In genomic region chr10:62803993-62804383, GRCh38 we compare ENCODE assay signal across 8 cellular contexts. TPM values are rescaled to one million over a fixed set of nuclear protein-coding genes. Genes with fewer than 3 reads are reported as not detected.
A peak's percentile ranks its signal among the peaks of the same experiment; 100 is the strongest.
DNase-seq lines count a peak whose midpoint lies in the region; ATAC-seq and TF ChIP-seq lines count a peak whose summit lies in the region.

No MANE protein-coding gene starts in this region.

- H3K9me3 ChIP-seq in WERI-Rb-1 (ENCODE audit: severe bottlenecking) (no peaks in the 10 kb centered on the region), heart right ventricle (no peaks in the 10 kb centered on the region), smooth muscle cell (replicated peaks; ENCODE audit: low read depth) (no peaks in the 10 kb centered on the region)

- intact Hi-C loops in heart right ventricle (cut with DNase I): loop anchor here in 3 of 10 donors (5.0 to 10.0 kb wide), 3 partner anchors 42 to 167 kb away; no protein-coding TSS in a partner anchor

- H3K9ac ChIP-seq in smooth muscle cell (ENCODE audit: low read depth): peak overlapping the region; percentile 94

- H3K9me3 Mint-ChIP-seq in activated CD4-positive, alpha-beta T cell treated with anti-CD3 and anti-CD28 coated beads, Interleukin-2, amount 10 ng/mL, durations not matched to agents 7 days and 5 days: no peaks in the 10 kb centered on the region

- peaks cover 33% of the 10 kb centered on the region for H3K36me3 Mint-ChIP-seq in activated CD4-positive, alpha-beta T cell treated with anti-CD3 and anti-CD28 coated beads, Interleukin-2, amount 10 ng/mL, durations not matched to agents 7 days and 5 days (ENCODE audit: low read depth)

- POLR2A ChIA-PET in activated CD4-positive, alpha-beta T cell treated with anti-CD3 and anti-CD28 coated beads, Interleukin-2, amount 10 ng/mL, durations not matched to agents 7 days and 5 days (lab: Charles Lee): interaction anchor here (0.5 to 1.5 kb wide), 4 partner anchors 11 to 71 kb away, joined by 3 to 4 read pairs (median 3); partner anchors contain the start of gene EGR2

- H3K27ac ChIP-seq in WERI-Rb-1 (peak overlapping the region; percentile 93), heart right ventricle (peak overlapping the region; percentile 85 to 99 (median 96)), smooth muscle cell (ENCODE audit: low read depth) (peak overlapping the region; percentile 99)

- H3K27ac Mint-ChIP-seq in activated CD4-positive, alpha-beta T cell treated with anti-CD3 and anti-CD28 coated beads, Interleukin-2, amount 10 ng/mL, durations not matched to agents 7 days and 5 days: peak overlapping the region; percentile 97

- peaks cover 38% of the 10 kb centered on the region for H3K4me1 Mint-ChIP-seq in activated CD4-positive, alpha-beta T cell treated with anti-CD3 and anti-CD28 coated beads, Interleukin-2, amount 10 ng/mL, durations not matched to agents 7 days and 5 days

- peaks cover 17% of the 10 kb centered on the region for H3K27me3 Mint-ChIP-seq in activated CD4-positive, alpha-beta T cell treated with anti-CD3 and anti-CD28 coated beads, Interleukin-2, amount 10 ng/mL, durations not matched to agents 7 days and 5 days

- peaks cover 31% of the 10 kb centered on the region for H4K20me1 ChIP-seq in smooth muscle cell (ENCODE audit: low read depth)

- peak overlapping the region; percentile 86 for H3K4me3 Mint-ChIP-seq in activated CD4-positive, alpha-beta T cell treated with anti-CD3 and anti-CD28 coated beads, Interleukin-2, amount 10 ng/mL, durations not matched to agents 7 days and 5 days

- peak overlapping the region; percentile 92 for H3K4me2 ChIP-seq in smooth muscle cell

- peak overlapping the region; percentile 69 for H3K4me3 ChIP-seq in WERI-Rb-1 (ENCODE audit: low read depth, low read length)
- H3K4me3 ChIP-seq in heart right ventricle: peak overlapping the region; percentile 64 to 91 (median 84)
- peak overlapping the region; percentile 75 for H3K4me3 ChIP-seq in smooth muscle cell

- peaks cover 13% of the 10 kb centered on the region for H3K27me3 ChIP-seq in WERI-Rb-1 (ENCODE audit: insufficient read depth, low read depth, severe bottlenecking)
- no peaks in the 10 kb centered on the region for H3K27me3 ChIP-seq in heart right ventricle
- no peaks in the 10 kb centered on the region for H3K27me3 ChIP-seq in smooth muscle cell (ENCODE audit: low read depth)

- ATAC-seq in heart right ventricle (peak in 4 of 8 donors; percentile 30 to 72 (median 57)), GM18870 (IDR thresholded peaks at IDR 0.05; ENCODE audit: unreplicated experiment) (no peak), HG03108 (IDR thresholded peaks at IDR 0.05; ENCODE audit: unreplicated experiment) (no peak)

- no peak for DNase-seq in activated CD4-positive, alpha-beta T cell treated with anti-CD3 and anti-CD28 coated beads, Interleukin-2, amount 10 ng/mL, durations not matched to agents 7 days and 5 days
- no peak for DNase-seq in activated CD4-positive, alpha-beta T cell treated with anti-CD3 and anti-CD28 coated beads for 48 hours
- DNase-seq in WERI-Rb-1 (no peak), heart right ventricle (no peak), smooth muscle cell (lab: John Stamatoyannopoulos, UW; ENCODE audit: unreplicated experiment) (no peak), NCI-H1436 (lab: John Stamatoyannopoulos, UW) (no peak)

- H3K4me1 ChIP-seq in heart right ventricle: peaks cover 3 to 49% (median 41%) of the 10 kb centered on the region in 9 donors
- peaks cover 32% of the 10 kb centered on the region for H3K4me1 ChIP-seq in smooth muscle cell (ENCODE audit: low read depth)

- peak overlapping the region; percentile 96 for H2AFZ ChIP-seq in smooth muscle cell (ENCODE audit: low read depth)

- 19 to 21% methylated on average over 10 of the region's 10 CpGs for WGBS in heart right ventricle, 2 donors
- 24% methylated on average over 10 of the region's 10 CpGs for WGBS in smooth muscle cell (ENCODE audit: low lambda C conversion rate)

- TF ChIP-seq CTCF in WERI-Rb-1 (IDR thresholded peaks at IDR 0.05; ENCODE audit: low read depth, low read length) (no peak), heart right ventricle (IDR thresholded peaks at IDR 0.05) (no peak), smooth muscle cell (IDR thresholded peaks at IDR 0.05; ENCODE audit: borderline replicate concordance, insufficient read depth, poor library complexity, severe bottlenecking) (no peak)

- CTCF ChIA-PET in activated CD4-positive, alpha-beta T cell treated with anti-CD3 and anti-CD28 coated beads, Interleukin-2, amount 10 ng/mL, durations not matched to agents 7 days and 5 days (lab: Charles Lee): interaction anchor here (0.6 to 11.2 kb wide), 10 partner anchors 13 to 1047 kb away, joined by 3 to 71 read pairs (median 3); partner anchors contain the start of gene EGR2

- H3K79me2 ChIP-seq in smooth muscle cell (ENCODE audit: low read depth): peaks cover 42% of the 10 kb centered on the region

- H3K36me3 ChIP-seq in WERI-Rb-1 (peaks cover 16% of the 10 kb centered on the region), heart right ventricle (peaks cover 0 to 19% (median 0%) of the 10 kb centered on the region in 9 donors), smooth muscle cell (ENCODE audit: low read depth) (no peaks in the 10 kb centered on the region)

- H3F3A ChIP-seq in smooth muscle cell (ENCODE audit: low read depth): no peaks in the 10 kb centered on the region

RNA-seq across cellular contexts. Expression of gene ADO, which starts 0.5 kb away (rescaled TPM):
- 10 to 100 TPM; 18.2 to 19.7 TPM for total RNA-seq in activated CD4-positive, alpha-beta T cell treated with anti-CD3 and anti-CD28 coated beads, Interleukin-2, amount 10 ng/mL, durations not matched to agents 7 days and 5 days
- total RNA-seq in heart right ventricle (10 to 100 TPM; 14.9 to 21.0 (median 17.5) TPM), smooth muscle cell (29.8 and 32.4 TPM in 2 replicates)
- polyA plus RNA-seq in heart right ventricle (10 to 100 TPM in 1 of 2 donors, 1 to 10 TPM in 1; 5.1 to 14.6 TPM), smooth muscle cell (11.6 and 11.9 TPM in 2 replicates)

RNA-seq across cellular contexts. Expression of gene EGR2, which starts 12.2 kb away (rescaled TPM):
- total RNA-seq in activated CD4-positive, alpha-beta T cell treated with anti-CD3 and anti-CD28 coated beads, Interleukin-2, amount 10 ng/mL, durations not matched to agents 7 days and 5 days: under 1 TPM; 0.67 to 0.92 TPM
- total RNA-seq in heart right ventricle: 10 to 100 TPM in 1 of 10 donors, 1 to 10 TPM in 7, under 1 TPM in 2; 0.49 to 19.3 (median 3.6) TPM
- polyA plus RNA-seq in heart right ventricle: 1 to 10 TPM in 1 of 2 donors, under 1 TPM in 1; 0.99 to 2.2 TPM
- 209 and 255 TPM in 2 replicates for total RNA-seq in smooth muscle cell
- polyA plus RNA-seq in smooth muscle cell: 277 and 433 TPM in 2 replicates

Comparison
In these comparisons a context has a peak if more than half of its experiments do, and no peak if none do; other contexts are left out.
1. RNA of gene EGR2, which starts 12.2 kb away (total RNA-seq): 209 to 255 TPM in smooth muscle cell; 0.49 to 19.3 TPM in heart right ventricle and 0.67 to 0.92 TPM in activated CD4-positive, alpha-beta T cell treated with anti-CD3 and anti-CD28 coated beads, Interleukin-2, amount 10 ng/mL, durations not matched to agents 7 days and 5 days; every median in the first group is over 10 times any median in the second.
2. Peak in every context shown above with its lines, with median percentiles within 50 percentile points of each other: H3K27ac ChIP-seq and H3K4me3 ChIP-seq.